Comparison of ENCODE assay signal across 15 cellular contexts in genomic region chr1:168057921-168058320, GRCh38.
"Had no signal": no experiment of that assay in that cellular context is flagged by ENCODE, and none has a peak within 500 bp of the region (broad histone marks: within the 10 kb centered on the region; RNA-seq: fewer than 3 reads in every experiment).

No MANE protein-coding gene starts in this region.

- H3K27ac Mint-ChIP-seq: activated CD8-positive, alpha-beta memory T cell treated with anti-CD3 and anti-CD28 coated beads, Interleukin-2, amount 10 ng/mL, durations not matched to agents 7 days and 5 days; activated naive CD8-positive, alpha-beta T cell treated with anti-CD3 and anti-CD28 coated beads for 36 hours; immature natural killer cell; naive thymus-derived CD8-positive, alpha-beta T cell; T-helper 2 cell treated with Interferon-gamma antibody and Interleukin-4, amounts not matched to agents 5 μg/mL and 100 μg/mL, for 36 hours had no signal

- ATAC-seq: activated CD8-positive, alpha-beta memory T cell treated with anti-CD3 and anti-CD28 coated beads, Interleukin-2, amount 10 ng/mL, durations not matched to agents 7 days and 5 days; left colon; mucosa of descending colon; naive thymus-derived CD8-positive, alpha-beta T cell; right cardiac atrium had no signal

- H3K27me3 Mint-ChIP-seq: activated CD8-positive, alpha-beta memory T cell treated with anti-CD3 and anti-CD28 coated beads, Interleukin-2, amount 10 ng/mL, durations not matched to agents 7 days and 5 days; activated naive CD8-positive, alpha-beta T cell treated with anti-CD3 and anti-CD28 coated beads for 36 hours; naive thymus-derived CD8-positive, alpha-beta T cell had no signal

- H3K4me3 ChIP-seq: ascending aorta, colonic mucosa, mucosa of descending colon, smooth muscle cell, thyroid gland, uterus had no signal

- H3K4me3 Mint-ChIP-seq: activated CD8-positive, alpha-beta memory T cell treated with anti-CD3 and anti-CD28 coated beads, Interleukin-2, amount 10 ng/mL, durations not matched to agents 7 days and 5 days; activated naive CD8-positive, alpha-beta T cell treated with anti-CD3 and anti-CD28 coated beads for 36 hours; immature natural killer cell; naive thymus-derived CD8-positive, alpha-beta T cell; T-helper 2 cell treated with Interferon-gamma antibody and Interleukin-4, amounts not matched to agents 5 μg/mL and 100 μg/mL, for 36 hours had no signal

- H3K27ac ChIP-seq: ascending aorta, colonic mucosa, thyroid gland, uterus had no signal

- H3K9me3 Mint-ChIP-seq: activated naive CD8-positive, alpha-beta T cell treated with anti-CD3 and anti-CD28 coated beads for 36 hours; T-helper 2 cell treated with Interferon-gamma antibody and Interleukin-4, amounts not matched to agents 5 μg/mL and 100 μg/mL, for 36 hours had no signal

- H3K36me3 ChIP-seq: ascending aorta, colonic mucosa, thyroid gland, uterus had no signal

- H3K27me3 ChIP-seq: ascending aorta, colonic mucosa, thyroid gland, uterus had no signal

- H3K4me1 ChIP-seq: colonic mucosa, thyroid gland, uterus had no signal

- H3K4me2 ChIP-seq: smooth muscle cell had no signal

- H3K9me3 ChIP-seq: ascending aorta, colonic mucosa, mucosa of descending colon, thyroid gland, uterus had no signal

- DNase-seq: activated CD8-positive, alpha-beta memory T cell treated with anti-CD3 and anti-CD28 coated beads, Interleukin-2, amount 10 ng/mL, durations not matched to agents 7 days and 5 days; activated gamma-delta T cell treated with Interleukin-2 at 50 U/mL for 16 hours; activated naive CD8-positive, alpha-beta T cell treated with anti-CD3 and anti-CD28 coated beads for 36 hours; activated T-cell treated with anti-CD3 and anti-CD28 coated beads, Interleukin-2, amount 50 U/mL, for 48 hours; colonic mucosa; immature natural killer cell; left colon; mucosa of descending colon; naive thymus-derived CD8-positive, alpha-beta T cell; right cardiac atrium; thyroid gland; uterus had no signal
